1 cellular context compared by ENCODE assay signal in genomic region chr7:43823941-43824340, GRCh38.
TF ChIP-seq lines count a peak whose summit lies in the region.

No MANE protein-coding gene starts in this region.

TF ChIP-seq in K562, 482 proteins besides CTCF, POLR2A, EP300 and RAD21 (continued from another document):
- TF ChIP-seq HNRNPK (IDR thresholded peaks at IDR 0.05; ENCODE audit: low read depth, low read length, poor library complexity, severe bottlenecking) (no peak), ZNF239 (CRISPR knock-in tag; IDR thresholded peaks at IDR 0.05) (no peak), EGR1 (conservative IDR thresholded peaks at IDR 0.05) (0 out of 2 replicates have a peak, but pooled peaks have one; percentile 21), EP400 (IDR thresholded peaks at IDR 0.05) (no peak)
- TF ChIP-seq, protein P1, sequence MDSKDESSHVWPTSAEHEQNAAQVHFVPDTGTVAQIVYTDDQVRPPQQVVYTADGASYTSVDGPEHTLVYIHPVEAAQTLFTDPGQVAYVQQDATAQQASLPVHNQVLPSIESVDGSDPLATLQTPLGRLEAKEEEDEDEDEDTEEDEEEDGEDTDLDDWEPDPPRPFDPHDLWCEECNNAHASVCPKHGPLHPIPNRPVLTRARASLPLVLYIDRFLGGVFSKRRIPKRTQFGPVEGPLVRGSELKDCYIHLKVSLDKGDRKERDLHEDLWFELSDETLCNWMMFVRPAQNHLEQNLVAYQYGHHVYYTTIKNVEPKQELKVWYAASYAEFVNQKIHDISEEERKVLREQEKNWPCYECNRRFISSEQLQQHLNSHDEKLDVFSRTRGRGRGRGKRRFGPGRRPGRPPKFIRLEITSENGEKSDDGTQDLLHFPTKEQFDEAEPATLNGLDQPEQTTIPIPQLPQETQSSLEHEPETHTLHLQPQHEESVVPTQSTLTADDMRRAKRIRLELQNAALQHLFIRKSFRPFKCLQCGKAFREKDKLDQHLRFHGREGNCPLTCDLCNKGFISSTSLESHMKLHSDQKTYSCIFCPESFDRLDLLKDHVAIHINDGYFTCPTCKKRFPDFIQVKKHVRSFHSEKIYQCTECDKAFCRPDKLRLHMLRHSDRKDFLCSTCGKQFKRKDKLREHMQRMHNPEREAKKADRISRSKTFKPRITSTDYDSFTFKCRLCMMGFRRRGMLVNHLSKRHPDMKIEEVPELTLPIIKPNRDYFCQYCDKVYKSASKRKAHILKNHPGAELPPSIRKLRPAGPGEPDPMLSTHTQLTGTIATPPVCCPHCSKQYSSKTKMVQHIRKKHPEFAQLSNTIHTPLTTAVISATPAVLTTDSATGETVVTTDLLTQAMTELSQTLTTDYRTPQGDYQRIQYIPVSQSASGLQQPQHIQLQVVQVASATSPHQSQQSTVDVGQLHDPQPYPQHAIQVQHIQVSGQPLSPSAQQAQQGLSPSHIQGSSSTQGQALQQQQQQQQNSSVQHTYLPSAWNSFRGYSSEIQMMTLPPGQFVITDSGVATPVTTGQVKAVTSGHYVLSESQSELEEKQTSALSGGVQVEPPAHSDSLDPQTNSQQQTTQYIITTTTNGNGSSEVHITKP (IDR thresholded peaks at IDR 0.05; ENCODE audit: partially characterized antibody), result no peak
